In the genomic region with DNA sequence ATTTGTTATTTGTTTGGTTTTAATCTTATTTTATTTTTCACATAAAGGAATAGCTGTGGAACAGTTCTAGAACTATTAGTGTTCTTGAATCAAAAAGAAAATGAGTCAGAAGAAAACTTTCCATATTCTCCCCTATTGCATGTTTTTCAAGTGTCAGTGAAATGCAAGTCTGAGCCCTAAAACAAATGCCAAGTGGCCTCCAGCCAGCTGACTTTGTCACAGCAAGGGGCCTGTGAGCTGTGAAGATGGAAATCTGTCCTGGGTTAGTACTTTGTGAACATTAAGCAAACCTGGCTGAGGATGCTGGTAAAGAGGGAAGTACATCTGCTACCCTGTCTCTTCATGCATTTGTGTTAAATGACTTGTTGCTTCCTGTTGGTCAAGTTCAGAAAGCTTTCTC, we compare ENCODE assay signal across 37 cellular contexts. TPM values are rescaled to one million over a fixed set of nuclear protein-coding genes. Genes with fewer than 3 reads are reported as not detected.
DNase-seq lines count a peak whose midpoint lies in the region; ATAC-seq and TF ChIP-seq lines count a peak whose summit lies in the region.
"Had no signal": no experiment of that assay in that cellular context is flagged by ENCODE, and none has a peak within 500 bp of the region (broad histone marks: within the 10 kb centered on the region; RNA-seq: fewer than 3 reads in every experiment).

No MANE protein-coding gene starts in this region.

- H3K4me1 ChIP-seq in ACC112 (ENCODE audit: control insufficient read depth, insufficient read depth, low read length, unreplicated experiment) = peaks cover 11% of the 10 kb centered on the region
- H3K4me1 ChIP-seq: ascending aorta, BE2C, gastroesophageal sphincter, HAP-1, lower lobe of right lung, prostate gland, sigmoid colon had no signal

- H3K27ac ChIP-seq in ACC112 (ENCODE audit: low read depth, low read length) = peak overlapping the region; percentile 24; the same call in 1 of the 2 replicates
- H3K27ac ChIP-seq: ascending aorta, epithelial cell of prostate, gastroesophageal sphincter, hepatocyte, lower lobe of right lung, neutrophil, prostate gland, sigmoid colon had no signal

- no peaks in the 10 kb centered on the region for H3K79me2 ChIP-seq in ACC112 (ENCODE audit: control insufficient read depth, insufficient read depth, low read length, unreplicated experiment)
- H3K79me2 ChIP-seq: hepatocyte had no signal

- no peak overlapping the region for H2AFZ ChIP-seq in ACC112 (ENCODE audit: low read length, unreplicated experiment)
- H2AFZ ChIP-seq: hepatocyte had no signal

- H3K27me3 ChIP-seq in ACC112 (ENCODE audit: insufficient read depth, low read length) = no peaks in the 10 kb centered on the region
- H3K27me3 ChIP-seq: ascending aorta, BE2C, gastroesophageal sphincter, hepatocyte, neutrophil, sigmoid colon had no signal

- DNase-seq in M059J (ENCODE audit: low read depth) (peak; percentile 15), choroid plexus epithelial cell (ENCODE audit: low read depth) (peak; percentile 88), iPS-NIHi7 (ENCODE audit: extremely low spot score) (peak; percentile 5), ecto neural progenitor cell (ENCODE audit: low spot score) (no peak)
- DNase-seq in stimulated activated naive CD4-positive, alpha-beta T cell (lab: John Stamatoyannopoulos, UW) = no peak
- DNase-seq: 8988T; activated CD4-positive, alpha-beta T cell treated with anti-CD3 and anti-CD28 coated beads, Interleukin-2, amount 50 U/mL, for 48 hours; activated CD4-positive, CD25-positive, alpha-beta regulatory T cell treated with anti-CD3 and anti-CD28 coated beads, Interleukin-2, amount 50 U/mL, for 72 hours; activated gamma-delta T cell treated with Interleukin-2 at 50 U/mL for 16 hours; activated naive CD8-positive, alpha-beta T cell treated with anti-CD3 and anti-CD28 coated beads, Interleukin-2, amount 10 ng/mL, durations not matched to agents 7 days and 5 days; activated T-cell treated with anti-CD3 and anti-CD28 coated beads, Interleukin-2, amount 50 U/mL, for 48 hours; BE2C; CD8-positive, alpha-beta memory T cell; cerebellar nuclear complex; DMS 273 treated with DMSO at 0.1 percent for 48 hours; effector CD4-positive, alpha-beta T cell; EL; Kasumi-1; lower lobe of right lung; MV-4-11; naive thymus-derived CD4-positive, alpha-beta T cell; NCI-H1436; NCI-H226; sigmoid colon; SK-N-SH had no signal

- H3K36me3 ChIP-seq in ACC112 (ENCODE audit: insufficient read depth, low read length) = peaks cover 29% of the 10 kb centered on the region
- H3K36me3 ChIP-seq: HAP-1, neutrophil had no signal

- ATAC-seq in HG02852 (IDR thresholded peaks at IDR 0.05; ENCODE audit: unreplicated experiment) (no peak), esophagus mucosa (no peak)
- ATAC-seq: gastroesophageal sphincter; lower lobe of right lung; naive thymus-derived CD4-positive, alpha-beta T cell; Right ventricle myocardium inferior; stimulated activated memory B cell treated with anti-CD40 and anti-IgM and Interleukin-4, amounts not matched to agents 10 μg/mL and 1 μg/mL and 100 μg/mL, for 72 hours had no signal

- TF ChIP-seq CTCF in choroid plexus epithelial cell (conservative IDR thresholded peaks at IDR 0.05; ENCODE audit: low read depth, low read length) = no peak

- H3K4me3 ChIP-seq in ACC112 (ENCODE audit: low read depth, low read length) (no peak overlapping the region), choroid plexus epithelial cell (ENCODE audit: low read depth, low read length) (no peak overlapping the region)
- H3K4me3 ChIP-seq: ascending aorta, gastroesophageal sphincter, HAP-1, hepatocyte, lower lobe of right lung, prostate gland, sigmoid colon had no signal

RNA-seq across cellular contexts. Expression of gene LRRC49, which starts 14.2 kb away (rescaled TPM):
- total RNA-seq in M059J (2014; rRNA removed; shearing (Covaris generic)) = 6.5 and 8.1 TPM in 2 replicates
- total RNA-seq in esophagus mucosa = 2.7 TPM
- total RNA-seq: activated naive CD8-positive, alpha-beta T cell treated with anti-CD3 and anti-CD28 coated beads, Interleukin-2, amount 10 ng/mL, durations not matched to agents 7 days and 5 days; naive thymus-derived CD4-positive, alpha-beta T cell had no signal

RNA-seq across cellular contexts. Expression of gene THAP10, which starts 14.6 kb away (rescaled TPM):
- total RNA-seq in M059J (2014; rRNA removed; shearing (Covaris generic)) = 4.5 and 6.6 TPM in 2 replicates
- 1.4 TPM for total RNA-seq in esophagus mucosa
- total RNA-seq: activated naive CD8-positive, alpha-beta T cell treated with anti-CD3 and anti-CD28 coated beads, Interleukin-2, amount 10 ng/mL, durations not matched to agents 7 days and 5 days had no signal

RNA-seq across cellular contexts. Expression of gene LARP6, which starts 52.9 kb away (rescaled TPM):
- total RNA-seq in M059J (2014; rRNA removed; shearing (Covaris generic)) = 28.2 and 58.3 TPM in 2 replicates
- 1.4 TPM for total RNA-seq in esophagus mucosa
- total RNA-seq: activated naive CD8-positive, alpha-beta T cell treated with anti-CD3 and anti-CD28 coated beads, Interleukin-2, amount 10 ng/mL, durations not matched to agents 7 days and 5 days had no signal

Comparison
In these comparisons a context has a peak if more than half of its experiments do, and no peak if none do; other contexts are left out.
1. DNase-seq: peak in M059J (single experiment), choroid plexus epithelial cell (single experiment) and iPS-NIHi7 (single experiment); none in ecto neural progenitor cell (single experiment) and stimulated activated naive CD4-positive, alpha-beta T cell (0 of 6).
2. RNA of gene LARP6, which starts 52.9 kb away (total RNA-seq): 28.2 to 58.3 TPM in M059J; 1.4 TPM in esophagus mucosa (single experiment); every median in the first group is over 10 times any median in the second.